Comparison of ENCODE assay signal across 16 cellular contexts in genomic region chr3:41682996-41683395, GRCh38.
DNase-seq lines count a peak whose midpoint lies in the region; ATAC-seq and TF ChIP-seq lines count a peak whose summit lies in the region.
"Had no signal": no experiment of that assay in that cellular context is flagged by ENCODE, and none has a peak within 500 bp of the region (broad histone marks: within the 10 kb centered on the region; RNA-seq: fewer than 3 reads in every experiment).

No MANE protein-coding gene starts in this region.

- intact Hi-C loops in posterior vena cava (cut with DNase I), result no loop called here

- ATAC-seq in HG03280 (IDR thresholded peaks at IDR 0.05; ENCODE audit: unreplicated experiment) (no peak), HG03196 (IDR thresholded peaks at IDR 0.05; ENCODE audit: unreplicated experiment) (no peak)

- H3K27ac Mint-ChIP-seq in type B pancreatic cell, result peak overlapping the region; percentile 84
- H3K27ac Mint-ChIP-seq: activated naive CD4-positive, alpha-beta T cell treated with anti-CD3 and anti-CD28 coated beads, Interleukin-2, amount 10 ng/mL, durations not matched to agents 7 days and 5 days; naive B cell had no signal

- peaks cover 10% of the 10 kb centered on the region for H3K9me3 Mint-ChIP-seq in type B pancreatic cell
- H3K9me3 Mint-ChIP-seq: activated naive CD4-positive, alpha-beta T cell treated with anti-CD3 and anti-CD28 coated beads, Interleukin-2, amount 10 ng/mL, durations not matched to agents 7 days and 5 days; naive B cell had no signal

- TF ChIP-seq CTCF in fibroblast of the aortic adventitia (IDR thresholded peaks at IDR 0.05; ENCODE audit: insufficient read depth, low read length), result no peak
- no peak for TF ChIP-seq CTCF in type B pancreatic cell (conservative IDR thresholded peaks at IDR 0.05)

- H3K4me3 ChIP-seq in fibroblast of the aortic adventitia (ENCODE audit: low read depth, low read length), result no peak overlapping the region
- H3K4me3 ChIP-seq: right atrium auricular region had no signal

- peak; percentile 70 for DNase-seq in GM04503 (ENCODE audit: low read depth)
- DNase-seq in T1000 (lab: John Stamatoyannopoulos, UW), result peak; percentile 12
- peak; percentile 51 for DNase-seq in fibroblast of the aortic adventitia (ENCODE audit: low read depth)
- DNase-seq in type B pancreatic cell (ENCODE audit: extremely low spot score, unreplicated experiment), result no peak
- DNase-seq in stimulated activated CD4-positive, alpha-beta T cell treated with anti-CD3 and anti-CD28 coated beads, Interleukin-4, amount 100 ng/mL, for 1 hour, result no peak
- no peak for DNase-seq in posterior vena cava (ENCODE audit: low spot score)
- DNase-seq: activated naive CD4-positive, alpha-beta T cell treated with anti-CD3 and anti-CD28 coated beads, Interleukin-2, amount 10 ng/mL, durations not matched to agents 7 days and 5 days; cerebellar nuclear complex; KBM-7; kidney; naive B cell; NCI-H1930; NCI-H82 had no signal

- H3K27me3 Mint-ChIP-seq in type B pancreatic cell, result no peaks in the 10 kb centered on the region
- H3K27me3 Mint-ChIP-seq: activated naive CD4-positive, alpha-beta T cell treated with anti-CD3 and anti-CD28 coated beads, Interleukin-2, amount 10 ng/mL, durations not matched to agents 7 days and 5 days; naive B cell had no signal

- H3K36me3 Mint-ChIP-seq in type B pancreatic cell, result peaks cover 12% of the 10 kb centered on the region
- H3K36me3 Mint-ChIP-seq: activated naive CD4-positive, alpha-beta T cell treated with anti-CD3 and anti-CD28 coated beads, Interleukin-2, amount 10 ng/mL, durations not matched to agents 7 days and 5 days had no signal

- peaks cover 25% of the 10 kb centered on the region for H3K4me1 Mint-ChIP-seq in type B pancreatic cell (ENCODE audit: unreplicated experiment)
- H3K4me1 Mint-ChIP-seq: activated naive CD4-positive, alpha-beta T cell treated with anti-CD3 and anti-CD28 coated beads, Interleukin-2, amount 10 ng/mL, durations not matched to agents 7 days and 5 days; naive B cell had no signal

- H3K4me3 Mint-ChIP-seq in type B pancreatic cell, result no peak overlapping the region
- H3K4me3 Mint-ChIP-seq: activated naive CD4-positive, alpha-beta T cell treated with anti-CD3 and anti-CD28 coated beads, Interleukin-2, amount 10 ng/mL, durations not matched to agents 7 days and 5 days had no signal

Comparison
In these comparisons a context has a peak if more than half of its experiments do, and no peak if none do; other contexts are left out.
1. DNase-seq: peak in GM04503 (single experiment), T1000 (single experiment) and fibroblast of the aortic adventitia (single experiment); none in type B pancreatic cell (single experiment), stimulated activated CD4-positive, alpha-beta T cell treated with anti-CD3 and anti-CD28 coated beads, Interleukin-4, amount 100 ng/mL, for 1 hour (single experiment) and posterior vena cava (single experiment).